15 cellular contexts compared by ENCODE assay signal in the genomic region with DNA sequence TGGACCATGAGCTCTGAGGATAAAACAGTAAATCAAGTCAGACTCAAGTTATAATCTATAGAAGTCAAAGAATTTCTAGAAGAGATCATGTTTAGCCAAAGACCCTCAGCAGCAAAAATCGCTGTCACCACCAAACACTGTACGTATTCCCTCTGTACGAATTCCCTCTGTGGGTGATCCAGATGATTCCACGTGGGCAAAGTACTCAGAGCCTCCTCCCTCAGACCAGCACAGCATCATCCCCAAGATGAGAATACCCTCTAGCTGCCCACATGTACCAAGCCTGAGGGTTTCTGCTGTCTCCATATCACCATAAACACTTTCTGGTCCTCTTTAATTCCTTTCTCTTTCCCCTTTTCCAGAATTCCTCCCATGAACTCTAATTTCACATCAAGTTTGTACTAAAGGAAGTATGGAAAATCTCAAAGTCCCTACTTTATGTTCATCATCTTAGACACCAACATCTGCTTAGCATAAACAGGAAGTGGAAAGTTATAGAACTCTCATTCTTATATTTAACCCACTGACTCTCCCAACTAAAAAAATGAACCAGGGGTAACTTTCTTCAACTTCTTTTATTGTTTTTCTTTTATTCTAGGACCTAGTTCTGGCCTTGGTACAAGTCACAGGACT. TPM values are rescaled to one million over a fixed set of nuclear protein-coding genes. Genes with fewer than 3 reads are reported as not detected.
A peak's percentile ranks its signal among the peaks of the same experiment; 100 is the strongest.
DNase-seq lines count a peak whose midpoint lies in the region; ATAC-seq and TF ChIP-seq lines count a peak whose summit lies in the region.
"Had no signal": no experiment of that assay in that cellular context is flagged by ENCODE, and none has a peak within 500 bp of the region (broad histone marks: within the 10 kb centered on the region; RNA-seq: fewer than 3 reads in every experiment).

No MANE protein-coding gene starts in this region.

- no peak for TF ChIP-seq CTCF in spleen (IDR thresholded peaks at IDR 0.05 in 8 of 11, conservative IDR thresholded peaks at IDR 0.05 in 3 of 11)
- TF ChIP-seq CTCF in coronary artery (IDR thresholded peaks at IDR 0.05), result no peak
- no peak for TF ChIP-seq CTCF in smooth muscle cell (IDR thresholded peaks at IDR 0.05; ENCODE audit: borderline replicate concordance, insufficient read depth, poor library complexity, severe bottlenecking)

- H3K4me1 ChIP-seq in spleen (peaks cover 0 to 96% (median 33%) of the 10 kb centered on the region in 6 donors), smooth muscle cell (ENCODE audit: low read depth) (no peaks in the 10 kb centered on the region)

- intact Hi-C loops in spleen (cut with DNase I; ENCODE audit: low total_unique reads), result no loop called here

- H3K27ac Mint-ChIP-seq in activated T-cell treated with anti-CD3 and anti-CD28 coated beads, Interleukin-2, amount 50 U/mL, for 24 hours, result no peak overlapping the region
- peak overlapping the region; percentile 77 for H3K27ac Mint-ChIP-seq in central memory CD8-positive, alpha-beta T cell (ENCODE audit: low read depth)

- no peaks in the 10 kb centered on the region for H3K27me3 Mint-ChIP-seq in activated T-cell treated with anti-CD3 and anti-CD28 coated beads, Interleukin-2, amount 50 U/mL, for 24 hours
- no peaks in the 10 kb centered on the region for H3K27me3 Mint-ChIP-seq in central memory CD8-positive, alpha-beta T cell

- H3K36me3 Mint-ChIP-seq in activated T-cell treated with anti-CD3 and anti-CD28 coated beads, Interleukin-2, amount 50 U/mL, for 24 hours (ENCODE audit: low read depth), result peaks cover 36% of the 10 kb centered on the region
- H3K36me3 Mint-ChIP-seq in central memory CD8-positive, alpha-beta T cell (ENCODE audit: insufficient read depth), result peaks cover 19% of the 10 kb centered on the region

- no peak overlapping the region for H3K9ac ChIP-seq in smooth muscle cell (ENCODE audit: low read depth)

- H3K4me3 ChIP-seq in spleen (no peak overlapping the region), coronary artery (no peak overlapping the region), smooth muscle cell (no peak overlapping the region)

- no peaks in the 10 kb centered on the region for H3F3A ChIP-seq in smooth muscle cell (ENCODE audit: low read depth)

- H3K27ac ChIP-seq in spleen (peak overlapping the region in 7 of 8 donors; percentile 58 to 86 (median 75)), coronary artery (peak overlapping the region in 1 of 2 donors; percentile 72), smooth muscle cell (ENCODE audit: low read depth) (no peak overlapping the region)

- no peak for TF ChIP-seq POLR2A in spleen (IDR thresholded peaks at IDR 0.05)
- no peak for TF ChIP-seq POLR2A in erythroblast (IDR thresholded peaks at IDR 0.05; ENCODE audit: low read length)

- H3K4me3 Mint-ChIP-seq in activated T-cell treated with anti-CD3 and anti-CD28 coated beads, Interleukin-2, amount 50 U/mL, for 24 hours, result peak overlapping the region; percentile 30
- H3K4me3 Mint-ChIP-seq in central memory CD8-positive, alpha-beta T cell, result peak overlapping the region; percentile 39

- H3K9me3 Mint-ChIP-seq in activated T-cell treated with anti-CD3 and anti-CD28 coated beads, Interleukin-2, amount 50 U/mL, for 24 hours, result peaks cover 3% of the 10 kb centered on the region
- no peaks in the 10 kb centered on the region for H3K9me3 Mint-ChIP-seq in central memory CD8-positive, alpha-beta T cell

- H3K4me1 Mint-ChIP-seq in activated T-cell treated with anti-CD3 and anti-CD28 coated beads, Interleukin-2, amount 50 U/mL, for 24 hours (ENCODE audit: low read depth), result peaks cover 55% of the 10 kb centered on the region
- peaks cover 36% of the 10 kb centered on the region for H3K4me1 Mint-ChIP-seq in central memory CD8-positive, alpha-beta T cell

- H2AFZ ChIP-seq in smooth muscle cell (ENCODE audit: low read depth), result no peak overlapping the region

- H3K36me3 ChIP-seq in spleen (peaks cover 0 to 77% (median 2%) of the 10 kb centered on the region in 6 donors), smooth muscle cell (ENCODE audit: low read depth) (no peaks in the 10 kb centered on the region)

- H3K9me3 ChIP-seq in spleen, result no peaks in the 10 kb centered on the region
- no peaks in the 10 kb centered on the region for H3K9me3 ChIP-seq in smooth muscle cell (replicated peaks; ENCODE audit: low read depth)

- no peak for ATAC-seq in central memory CD8-positive, alpha-beta T cell (replicated peaks; ENCODE audit: extremely low read depth, poor library complexity, severe bottlenecking)
- ATAC-seq: HCT116, Panc1 had no signal

- 83 to 93% (median 89%) methylated on average over 4 of the region's 4 CpGs for WGBS in spleen, 5 donors
- WGBS in smooth muscle cell (ENCODE audit: low lambda C conversion rate), result 80% methylated on average over 4 of the region's 4 CpGs

- H4K20me1 ChIP-seq in smooth muscle cell (ENCODE audit: low read depth), result no peaks in the 10 kb centered on the region

- H3K4me2 ChIP-seq in smooth muscle cell, result no peak overlapping the region

- no peaks in the 10 kb centered on the region for H3K79me2 ChIP-seq in smooth muscle cell (ENCODE audit: low read depth)

- peaks cover 0 to 17% (median 0%) of the 10 kb centered on the region in 7 donors for H3K27me3 ChIP-seq in spleen (replicated peaks in 1 of 7)
- peaks cover 65% of the 10 kb centered on the region for H3K27me3 ChIP-seq in smooth muscle cell (ENCODE audit: low read depth)

- no peak for DNase-seq in activated T-cell treated with anti-CD3 and anti-CD28 coated beads, Interleukin-2, amount 50 U/mL, for 24 hours
- DNase-seq in activated T-cell treated with anti-CD3 and anti-CD28 coated beads, Interleukin-2, amount 50 U/mL, for 1 hour, result no peak
- peak; percentile 77 for DNase-seq in MV-4-11 (lab: John Stamatoyannopoulos, UW)
- no peak for DNase-seq in central memory CD8-positive, alpha-beta T cell (ENCODE audit: low spot score in 2 of 2)
- no peak for DNase-seq in spleen
- DNase-seq in coronary artery (ENCODE audit: low spot score), result no peak
- DNase-seq in erythroblast (lab: John Stamatoyannopoulos, UW), result no peak
- DNase-seq in smooth muscle cell (lab: John Stamatoyannopoulos, UW; ENCODE audit: unreplicated experiment), result no peak
- DNase-seq: left colon, NCI-H1092, NCI-H446 had no signal

RNA-seq across cellular contexts. Expression of gene JAML, which starts 18.7 kb away (rescaled TPM):
- total RNA-seq in spleen (100 to 1,000 TPM in 2 of 7 donors, 10 to 100 TPM in 5; 45.5 to 180 (median 91.3) TPM), smooth muscle cell (not detected in 2 replicates)
- polyA plus RNA-seq in spleen (100 to 1,000 TPM in 1 of 3 donors, 10 to 100 TPM in 2; 18.2 to 154 (median 42.0) TPM), smooth muscle cell (not detected in 2 replicates)
- total RNA-seq: Daoy had no signal
- polyA plus RNA-seq: AG04450 had no signal

RNA-seq across cellular contexts. Expression of gene SCN2B, which starts 29.7 kb away (rescaled TPM):
- total RNA-seq in spleen (under 1 TPM in 3 of 7 donors, not detected in 4; 0.03 to 0.15 (median 0.14) TPM), smooth muscle cell (0.13 and 0.40 TPM in 2 replicates)
- polyA plus RNA-seq in spleen (under 1 TPM; 0.02 to 0.04 (median 0.03) TPM), smooth muscle cell (0.22 and 0.31 TPM in 2 replicates)
- total RNA-seq: Daoy had no signal

RNA-seq across cellular contexts. Expression of gene MPZL3, which starts 46.1 kb away (rescaled TPM):
- total RNA-seq in spleen (10 to 100 TPM in 3 of 7 donors, 1 to 10 TPM in 4; 4.3 to 12.9 (median 9.2) TPM), smooth muscle cell (7.7 and 9.0 TPM in 2 replicates)
- polyA plus RNA-seq in spleen (1 to 10 TPM; 2.0 to 2.1 (median 2.1) TPM), smooth muscle cell (1.7 and 5.4 TPM in 2 replicates)

RNA-seq across cellular contexts. Expression of gene SCN4B, which starts 53.5 kb away (rescaled TPM):
- total RNA-seq in spleen, result 1 to 10 TPM in 1 of 7 donors, under 1 TPM in 4, not detected in 2; 0.23 to 1.9 (median 0.47) TPM
- polyA plus RNA-seq in spleen, result under 1 TPM; 0.06 to 0.37 (median 0.14) TPM
- total RNA-seq in smooth muscle cell, result not detected in 2 replicates
- polyA plus RNA-seq in smooth muscle cell, result not detected in 2 replicates

RNA-seq across cellular contexts. Expression of gene MPZL2, which starts 58.0 kb away (rescaled TPM):
- 10 to 100 TPM in 3 of 7 donors, 1 to 10 TPM in 4; 7.0 to 18.4 (median 9.8) TPM for total RNA-seq in spleen
- polyA plus RNA-seq in spleen, result 1 to 10 TPM; 1.6 to 2.0 (median 1.8) TPM
- total RNA-seq in smooth muscle cell, result 40.0 and 53.9 TPM in 2 replicates
- 5.5 and 21.6 TPM in 2 replicates for polyA plus RNA-seq in smooth muscle cell
- polyA plus RNA-seq: AG04450 had no signal

Comparison
In these comparisons a context has a peak if more than half of its experiments do, and no peak if none do; other contexts are left out.
1. RNA of gene JAML, which starts 18.7 kb away (total RNA-seq): 45.5 to 180 TPM in spleen; not detected in smooth muscle cell; every median in the first group is over 10 times any median in the second.